18 cellular contexts compared by ENCODE assay signal in the genomic region with DNA sequence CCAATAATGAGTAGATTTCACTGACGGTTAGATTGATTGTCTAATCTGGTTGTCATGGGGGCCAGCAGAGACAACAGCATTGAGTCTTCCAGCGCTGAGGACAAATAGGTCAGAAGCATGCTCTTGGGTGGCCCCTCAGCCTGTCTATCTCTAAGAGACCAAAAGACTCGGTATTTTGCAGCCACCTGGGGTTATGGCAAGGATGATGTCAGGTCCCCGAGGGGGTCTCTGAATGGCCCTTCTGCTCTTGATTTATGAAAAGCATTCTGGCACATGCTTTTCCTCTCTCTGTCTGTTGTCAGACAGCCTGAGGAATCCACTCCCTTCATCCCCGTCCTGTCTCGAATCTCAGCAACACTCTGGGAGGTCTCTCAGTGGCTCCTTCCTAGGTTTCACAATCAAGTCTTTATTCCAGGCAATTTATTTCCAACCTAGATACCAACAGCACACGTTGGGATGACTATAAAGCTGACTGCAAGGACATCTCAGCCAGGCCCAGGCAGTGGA.
A peak's percentile ranks its signal among the peaks of the same experiment; 100 is the strongest.
DNase-seq lines count a peak whose midpoint lies in the region; TF ChIP-seq lines count a peak whose summit lies in the region.
"Had no signal": no experiment of that assay in that cellular context is flagged by ENCODE, and none has a peak within 500 bp of the region (broad histone marks: within the 10 kb centered on the region; RNA-seq: fewer than 3 reads in every experiment).

No MANE protein-coding gene starts in this region.

- no peak overlapping the region for H3K4me3 ChIP-seq in BLaER1
- H3K4me3 ChIP-seq in HEK293 (ENCODE audit: low read depth, low read length): no peak overlapping the region
- no peak overlapping the region for H3K4me3 ChIP-seq in foreskin fibroblast (ENCODE audit: low read depth in 1 of 2, low read length in 2 of 2)
- H3K4me3 ChIP-seq: Peyer's patch had no signal

- no peak overlapping the region; the same call in 1 of the 2 replicates for H3K9ac ChIP-seq in BLaER1

- no peaks in the 10 kb centered on the region for H3K4me1 Mint-ChIP-seq in osteocyte (ENCODE audit: unreplicated experiment)

- H3K9me3 ChIP-seq in BLaER1 (0 out of 2 replicates have a peak, but pooled peaks cover 3% of the 10 kb centered on the region), HEK293 (ENCODE audit: control insufficient read depth, insufficient read depth, low read depth, low read length) (no peaks in the 10 kb centered on the region)
- H3K9me3 ChIP-seq: Peyer's patch had no signal

- H4K20me1 ChIP-seq in BLaER1: no peaks in the 10 kb centered on the region

- H3K27me3 Mint-ChIP-seq in osteocyte (ENCODE audit: unreplicated experiment): peaks cover 3% of the 10 kb centered on the region

- H3K27ac Mint-ChIP-seq in osteocyte (ENCODE audit: unreplicated experiment): no peak overlapping the region

- no peaks in the 10 kb centered on the region for H3K27me3 ChIP-seq in BLaER1
- H3K27me3 ChIP-seq: Peyer's patch had no signal

- peaks cover 74% of the 10 kb centered on the region for H3K4me1 ChIP-seq in BLaER1
- no peaks in the 10 kb centered on the region for H3K4me1 ChIP-seq in HEK293 (ENCODE audit: control insufficient read depth, insufficient read depth, low read length)

- H3K27ac ChIP-seq in BLaER1: peak overlapping the region; percentile 39
- H3K27ac ChIP-seq in HEK293 (ENCODE audit: extremely low read depth, low read depth, low read length): no peak overlapping the region
- H3K27ac ChIP-seq: C4-2B, Peyer's patch had no signal

- H3K36me3 Mint-ChIP-seq in osteocyte (ENCODE audit: unreplicated experiment): no peaks in the 10 kb centered on the region

- POLR2A ChIA-PET in HEK293 (lab: Yijun Ruan, JAX): no interaction called here

- H3K9me3 Mint-ChIP-seq in osteocyte (ENCODE audit: unreplicated experiment): no peaks in the 10 kb centered on the region

- TF ChIP-seq CTCF in HEK293 (tag by site-specific recombination; IDR thresholded peaks at IDR 0.05) (no peak), osteocyte (IDR thresholded peaks at IDR 0.05) (no peak), foreskin fibroblast (IDR thresholded peaks at IDR 0.05; ENCODE audit: low read depth, low read length) (no peak)

- H3K36me3 ChIP-seq in BLaER1 (no peaks in the 10 kb centered on the region), HEK293 (ENCODE audit: control insufficient read depth in 2 of 2, insufficient read depth in 1 of 2, low read length in 2 of 2) (no peaks in the 10 kb centered on the region)
- H3K36me3 ChIP-seq: Peyer's patch had no signal

- CTCF ChIA-PET in HEK293 (lab: Yijun Ruan, JAX): no interaction called here

- DNase-seq in islet precursor cell (peak; percentile 49), osteocyte (ENCODE audit: extremely low spot score, unreplicated experiment) (peak; percentile 25), foreskin fibroblast (no peak), NCI-H2196 treated with DMSO at 0.1 percent for 48 hours (lab: John Stamatoyannopoulos, UW; ENCODE audit: unreplicated experiment) (no peak), HK-2 (ENCODE audit: unreplicated experiment) (no peak)
- no peak for DNase-seq in activated T-cell treated with anti-CD3 and anti-CD28 coated beads, Interleukin-2, amount 50 U/mL, for 48 hours
- DNase-seq: ACHN, GDM1, Kasumi-1, NCI-H1417 treated with DMSO at 0.1 percent for 48 hours, NCI-H1930, NCI-H226, NCI-H510A treated with DMSO at 0.1 percent for 48 hours, NCI-H774, Peyer's patch had no signal

- no peak overlapping the region for H3K4me3 Mint-ChIP-seq in osteocyte (ENCODE audit: unreplicated experiment)

- H3K4me2 ChIP-seq in BLaER1: peak overlapping the region; percentile 68

TF ChIP-seq in HEK293, 187 proteins besides CTCF, POLR2A, EP300 and RAD21:
- TF ChIP-seq GLIS1 (tag by site-specific recombination; IDR thresholded peaks at IDR 0.05): peak; percentile 78
- no peak for TF ChIP-seq ZNF624 (tag by site-specific recombination; IDR thresholded peaks at IDR 0.05)

Comparison
In these comparisons a context has a peak if more than half of its experiments do, and no peak if none do; other contexts are left out.
1. DNase-seq: peak in islet precursor cell (single experiment) and osteocyte (single experiment); none in foreskin fibroblast (0 of 2), NCI-H2196 treated with DMSO at 0.1 percent for 48 hours (single experiment), activated T-cell treated with anti-CD3 and anti-CD28 coated beads, Interleukin-2, amount 50 U/mL, for 48 hours (0 of 2) and HK-2 (single experiment).